Comparison of ENCODE assay signal across 29 cellular contexts in genomic region chr2:205070889-205071288, GRCh38.
"Had no signal": no experiment of that assay in that cellular context is flagged by ENCODE, and none has a peak within 500 bp of the region (broad histone marks: within the 10 kb centered on the region; RNA-seq: fewer than 3 reads in every experiment).

No MANE protein-coding gene starts in this region.

- H3K4me1 ChIP-seq: colonic mucosa, esophagus muscularis mucosa, esophagus squamous epithelium, foreskin keratinocyte, gastrocnemius medialis, gastroesophageal sphincter, heart left ventricle, heart right ventricle had no signal

- H3K27me3 ChIP-seq: colonic mucosa, dorsolateral prefrontal cortex, esophagus muscularis mucosa, esophagus squamous epithelium, foreskin keratinocyte, gastrocnemius medialis, gastroesophageal sphincter, heart left ventricle, heart right ventricle, hepatocyte had no signal

- H3K79me2 ChIP-seq: hepatocyte had no signal

- H3K9me3 ChIP-seq: colonic mucosa, esophagus muscularis mucosa, esophagus squamous epithelium, gastrocnemius medialis, gastroesophageal sphincter, heart left ventricle, heart right ventricle had no signal

- H3K4me3 Mint-ChIP-seq: dendritic cell treated with granulocyte-macrophage colony-stimulating factor and Interleukin-4, amounts not matched to agents 40 ng/mL and 50 ng/mL, for 4 days; effector memory CD8-positive, alpha-beta T cell; endodermal cell had no signal

- H3K4me2 ChIP-seq: hepatocyte had no signal

- H3K27ac Mint-ChIP-seq: dendritic cell treated with granulocyte-macrophage colony-stimulating factor and Interleukin-4, amounts not matched to agents 40 ng/mL and 50 ng/mL, for 4 days; effector memory CD8-positive, alpha-beta T cell; endodermal cell had no signal

- FAIRE-seq: endometrium, endothelial cell of umbilical vein, frontal cortex had no signal

- H2AFZ ChIP-seq: hepatocyte had no signal

- ATAC-seq: effector memory CD8-positive, alpha-beta T cell; esophagus mucosa; foreskin keratinocyte; gastrocnemius medialis; gastroesophageal sphincter; heart left ventricle; heart right ventricle had no signal

- H3K27me3 Mint-ChIP-seq: dendritic cell treated with granulocyte-macrophage colony-stimulating factor and Interleukin-4, amounts not matched to agents 40 ng/mL and 50 ng/mL, for 4 days; effector memory CD8-positive, alpha-beta T cell had no signal

- H3K9me3 Mint-ChIP-seq: dendritic cell treated with granulocyte-macrophage colony-stimulating factor and Interleukin-4, amounts not matched to agents 40 ng/mL and 50 ng/mL, for 4 days; endodermal cell had no signal

- DNase-seq: colonic mucosa; cortex of kidney; dermis blood vessel endothelial cell; dorsolateral prefrontal cortex; effector CD4-positive, alpha-beta T cell; effector CD8-positive, alpha-beta T cell; effector memory CD4-positive, alpha-beta T cell; effector memory CD8-positive, alpha-beta T cell; endodermal cell; erythroblast; esophagus squamous epithelium; foreskin fibroblast; foreskin keratinocyte; foreskin melanocyte; gastrocnemius medialis; glutamatergic neuron; head of caudate nucleus; heart left ventricle; heart right ventricle had no signal

- H3K27ac ChIP-seq: colonic mucosa, coronary artery, dorsolateral prefrontal cortex, epithelial cell of prostate, esophagus muscularis mucosa, esophagus squamous epithelium, foreskin keratinocyte, gastrocnemius medialis, gastroesophageal sphincter, heart left ventricle, heart right ventricle, hepatocyte had no signal

- H3K36me3 ChIP-seq: colonic mucosa, esophagus muscularis mucosa, esophagus squamous epithelium, gastrocnemius medialis, gastroesophageal sphincter, heart left ventricle, heart right ventricle had no signal

- H3K4me3 ChIP-seq: colonic mucosa, coronary artery, dorsolateral prefrontal cortex, esophagus muscularis mucosa, esophagus squamous epithelium, gastrocnemius medialis, gastroesophageal sphincter, heart left ventricle, heart right ventricle, hepatocyte had no signal
